Comparison of ENCODE assay signal across 9 cellular contexts in genomic region chr6:155418017-155418749, GRCh38. TPM values are rescaled to one million over a fixed set of nuclear protein-coding genes. Genes with fewer than 3 reads are reported as not detected.
DNase-seq lines count a peak whose midpoint lies in the region; ATAC-seq and TF ChIP-seq lines count a peak whose summit lies in the region.
"Had no signal": no experiment of that assay in that cellular context is flagged by ENCODE, and none has a peak within 500 bp of the region (broad histone marks: within the 10 kb centered on the region; RNA-seq: fewer than 3 reads in every experiment).

No MANE protein-coding gene starts in this region.

- H3K27me3 Mint-ChIP-seq in stimulated activated naive B cell treated with anti-CD40 and anti-IgM and Interleukin-4, amounts not matched to agents 10 μg/mL and 1 μg/mL and 100 μg/mL, for 72 hours = no peaks in the 10 kb centered on the region

- peak overlapping the region; percentile 84 to 86 for H3K4me3 Mint-ChIP-seq in stimulated activated naive B cell treated with anti-CD40 and anti-IgM and Interleukin-4, amounts not matched to agents 10 μg/mL and 1 μg/mL and 100 μg/mL, for 72 hours

- H3K27ac ChIP-seq in heart left ventricle = peak overlapping the region in 6 of 12 donors; percentile 12 to 71 (median 32)
- peak overlapping the region in 2 of 5 donors; percentile 6 to 58 for H3K27ac ChIP-seq in adrenal gland

- WGBS in heart left ventricle, 4 donors = 33 to 49% (median 41%) methylated on average over 9 of the region's 9 CpGs
- 26 to 41% (median 39%) methylated on average over 9 of the region's 9 CpGs for WGBS in adrenal gland, 4 donors

- DNase-seq in heart left ventricle = peak in 3 of 5 donors; percentile 30 to 47 (median 31)
- DNase-seq in cardiac septum (ENCODE audit: low spot score) = no peak
- DNase-seq in SKM-1 treated with dmso at 0.1 percent for 144 hours (lab: John Stamatoyannopoulos, UW; ENCODE audit: unreplicated experiment) = peak; percentile 63
- peak in 6 of 7 donors; percentile 27 to 60 (median 40) for DNase-seq in adrenal gland
- peak; percentile 11 to 86 for DNase-seq in lung microvascular endothelial cell (ENCODE audit: low read depth in 2 of 2)
- peak; percentile 39 for DNase-seq in stimulated activated naive B cell treated with anti-CD40 and anti-IgM and Interleukin-4, amounts not matched to agents 10 μg/mL and 1 μg/mL and 100 μg/mL, for 72 hours
- no peak for DNase-seq in DMS53 (lab: John Stamatoyannopoulos, UW)

- no peak for TF ChIP-seq POLR2A in heart left ventricle (IDR thresholded peaks at IDR 0.05)
- TF ChIP-seq POLR2A in adrenal gland (IDR thresholded peaks at IDR 0.05) = no peak

- TF ChIP-seq CTCF in heart left ventricle (IDR thresholded peaks at IDR 0.05) (no peak), adrenal gland (IDR thresholded peaks at IDR 0.05) (no peak)

- intact Hi-C loops in heart left ventricle (cut with DNase I) (no loop called here), cardiac septum (cut with DNase I) (no loop called here), adrenal gland (cut with DNase I) (no loop called here)

- H3K36me3 Mint-ChIP-seq in stimulated activated naive B cell treated with anti-CD40 and anti-IgM and Interleukin-4, amounts not matched to agents 10 μg/mL and 1 μg/mL and 100 μg/mL, for 72 hours = no peaks in the 10 kb centered on the region

- H3K4me1 ChIP-seq in heart left ventricle (peaks cover 0 to 21% (median 6%) of the 10 kb centered on the region in 12 donors), adrenal gland (replicated peaks in 1 of 2) (peaks cover 0 to 18% of the 10 kb centered on the region in 2 donors)

- H3K27me3 ChIP-seq in heart left ventricle = no peaks in the 10 kb centered on the region
- no peaks in the 10 kb centered on the region for H3K27me3 ChIP-seq in adrenal gland

- peaks cover 43 to 60% of the 10 kb centered on the region in 2 donors for H3K4me1 Mint-ChIP-seq in stimulated activated naive B cell treated with anti-CD40 and anti-IgM and Interleukin-4, amounts not matched to agents 10 μg/mL and 1 μg/mL and 100 μg/mL, for 72 hours

- peak overlapping the region; percentile 98 for H3K27ac Mint-ChIP-seq in stimulated activated naive B cell treated with anti-CD40 and anti-IgM and Interleukin-4, amounts not matched to agents 10 μg/mL and 1 μg/mL and 100 μg/mL, for 72 hours

- peak; percentile 15 to 84 (median 63) for ATAC-seq in heart left ventricle
- peak; percentile 69 for ATAC-seq in HG03432 (IDR thresholded peaks at IDR 0.05; ENCODE audit: unreplicated experiment)
- peak; percentile 82 to 84 for ATAC-seq in stimulated activated naive B cell treated with anti-CD40 and anti-IgM and Interleukin-4, amounts not matched to agents 10 μg/mL and 1 μg/mL and 100 μg/mL, for 72 hours (replicated peaks)
- ATAC-seq: left colon had no signal

- H3K9me3 Mint-ChIP-seq in stimulated activated naive B cell treated with anti-CD40 and anti-IgM and Interleukin-4, amounts not matched to agents 10 μg/mL and 1 μg/mL and 100 μg/mL, for 72 hours = peaks cover 0 to 3% of the 10 kb centered on the region in 2 donors

- no peaks in the 10 kb centered on the region for H3K36me3 ChIP-seq in heart left ventricle
- no peaks in the 10 kb centered on the region for H3K36me3 ChIP-seq in adrenal gland (replicated peaks in 1 of 2)

- H3K4me3 ChIP-seq in heart left ventricle = peak overlapping the region in 8 of 12 donors; percentile 10 to 44 (median 26)
- H3K4me3 ChIP-seq in adrenal gland = peak overlapping the region in 1 of 4 donors; percentile 33

- no peaks in the 10 kb centered on the region for H3K9me3 ChIP-seq in heart left ventricle
- H3K9me3 ChIP-seq in adrenal gland (replicated peaks in 1 of 3) = no peaks in the 10 kb centered on the region

RNA-seq across cellular contexts. Expression of gene NOX3, which starts 37.5 kb away (rescaled TPM):
- total RNA-seq in heart left ventricle (not detected), cardiac septum (not detected), adrenal gland (not detected), lung microvascular endothelial cell (not detected in 2 replicates)
- polyA plus RNA-seq in heart left ventricle (not detected), adrenal gland (under 1 TPM in 2 of 3 donors, not detected in 1; 0.11 to 0.24 TPM)
- total RNA-seq: left colon had no signal

Comparison
In these comparisons a context has a peak if more than half of its experiments do, and no peak if none do; other contexts are left out.
1. DNase-seq: peak in heart left ventricle (3 of 5), SKM-1 treated with dmso at 0.1 percent for 144 hours (single experiment), adrenal gland (6 of 7), lung microvascular endothelial cell (2 of 2) and stimulated activated naive B cell treated with anti-CD40 and anti-IgM and Interleukin-4, amounts not matched to agents 10 μg/mL and 1 μg/mL and 100 μg/mL, for 72 hours (single experiment); none in cardiac septum (single experiment) and DMS53 (single experiment).
2. Peak in every context shown above with its lines, with median percentiles within 50 percentile points of each other: ATAC-seq.